16 cellular contexts compared by ENCODE assay signal in the genomic region with DNA sequence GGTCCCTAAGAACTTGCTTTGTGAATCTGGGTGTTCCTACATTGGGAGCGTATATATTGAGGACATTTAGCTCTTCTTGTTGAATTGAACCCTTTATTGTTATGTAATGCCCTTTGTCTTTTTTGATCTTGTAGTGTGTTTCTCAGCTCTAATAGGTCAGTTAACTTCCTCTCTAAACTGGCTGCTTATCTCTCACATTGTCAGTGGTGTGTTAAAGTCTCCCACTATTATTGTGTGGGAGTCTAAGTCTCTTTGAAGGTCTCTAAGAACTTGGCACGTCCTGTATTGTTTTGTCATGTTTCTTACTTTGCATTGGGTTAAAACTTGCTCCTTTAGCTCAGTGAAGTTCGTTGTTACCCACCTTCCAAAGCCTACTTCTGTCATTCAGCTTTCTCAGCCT.
"Had no signal": no experiment of that assay in that cellular context is flagged by ENCODE, and none has a peak within 500 bp of the region (broad histone marks: within the 10 kb centered on the region; RNA-seq: fewer than 3 reads in every experiment).

No MANE protein-coding gene starts in this region.

- H3K9me3 ChIP-seq: testis had no signal

- H3K27me3 Mint-ChIP-seq: activated CD4-positive, alpha-beta memory T cell treated with anti-CD3 and anti-CD28 coated beads, Interleukin-2, amount 10 ng/mL, durations not matched to agents 7 days and 5 days; dendritic cell treated with granulocyte-macrophage colony-stimulating factor and Interleukin-4, amounts not matched to agents 40 ng/mL and 50 ng/mL, for 4 days; stimulated activated naive CD8-positive, alpha-beta T cell treated with anti-CD3 and anti-CD28 coated beads, Interleukin-15, amount 100 ng/mL, for 72 hours had no signal

- DNase-seq: activated CD4-positive, alpha-beta memory T cell treated with anti-CD3 and anti-CD28 coated beads, Interleukin-2, amount 10 ng/mL, durations not matched to agents 7 days and 5 days; activated CD4-positive, alpha-beta T cell treated with anti-CD3 and anti-CD28 coated beads for 1 hour; activated CD8-positive, alpha-beta memory T cell treated with anti-CD3 and anti-CD28 coated beads, Interleukin-2, amount 50 U/mL, for 48 hours; activated naive CD4-positive, alpha-beta T cell treated with anti-CD3 and anti-CD28 coated beads for 36 hours; amygdala; brain microvascular endothelial cell; left colon; natural killer cell; stimulated activated CD4-positive, alpha-beta T cell treated with anti-CD3 and anti-CD28 coated beads, Interleukin-15, amount 100 ng/mL, for 24 hours; stimulated activated CD4-positive, alpha-beta T cell treated with anti-CD3 and anti-CD28 coated beads, Interleukin-4, amount 100 ng/mL, for 24 hours; stimulated activated naive CD8-positive, alpha-beta T cell treated with anti-CD3 and anti-CD28 coated beads, Interleukin-15, amount 100 ng/mL, for 72 hours; T-helper 2 cell; testis; upper lobe of right lung had no signal

- H3K27ac Mint-ChIP-seq: activated CD4-positive, alpha-beta memory T cell treated with anti-CD3 and anti-CD28 coated beads, Interleukin-2, amount 10 ng/mL, durations not matched to agents 7 days and 5 days; activated naive CD4-positive, alpha-beta T cell treated with anti-CD3 and anti-CD28 coated beads for 36 hours; dendritic cell treated with granulocyte-macrophage colony-stimulating factor and Interleukin-4, amounts not matched to agents 40 ng/mL and 50 ng/mL, for 4 days; stimulated activated naive CD8-positive, alpha-beta T cell treated with anti-CD3 and anti-CD28 coated beads, Interleukin-15, amount 100 ng/mL, for 72 hours had no signal

- H3K27me3 ChIP-seq: brain microvascular endothelial cell, testis, upper lobe of right lung had no signal

- ATAC-seq: left colon; natural killer cell; stimulated activated naive CD8-positive, alpha-beta T cell treated with anti-CD3 and anti-CD28 coated beads, Interleukin-15, amount 100 ng/mL, for 72 hours; upper lobe of right lung had no signal

- H3K4me1 ChIP-seq: testis, upper lobe of right lung had no signal

- H3K4me3 ChIP-seq: lung, testis, upper lobe of right lung had no signal

- H3K4me3 Mint-ChIP-seq: activated CD4-positive, alpha-beta memory T cell treated with anti-CD3 and anti-CD28 coated beads, Interleukin-2, amount 10 ng/mL, durations not matched to agents 7 days and 5 days; activated naive CD4-positive, alpha-beta T cell treated with anti-CD3 and anti-CD28 coated beads for 36 hours; dendritic cell treated with granulocyte-macrophage colony-stimulating factor and Interleukin-4, amounts not matched to agents 40 ng/mL and 50 ng/mL, for 4 days; natural killer cell had no signal

- H3K27ac ChIP-seq: brain microvascular endothelial cell, testis, upper lobe of right lung had no signal

- H3K36me3 ChIP-seq: brain microvascular endothelial cell had no signal
